20 cellular contexts compared by ENCODE assay signal in the genomic region with DNA sequence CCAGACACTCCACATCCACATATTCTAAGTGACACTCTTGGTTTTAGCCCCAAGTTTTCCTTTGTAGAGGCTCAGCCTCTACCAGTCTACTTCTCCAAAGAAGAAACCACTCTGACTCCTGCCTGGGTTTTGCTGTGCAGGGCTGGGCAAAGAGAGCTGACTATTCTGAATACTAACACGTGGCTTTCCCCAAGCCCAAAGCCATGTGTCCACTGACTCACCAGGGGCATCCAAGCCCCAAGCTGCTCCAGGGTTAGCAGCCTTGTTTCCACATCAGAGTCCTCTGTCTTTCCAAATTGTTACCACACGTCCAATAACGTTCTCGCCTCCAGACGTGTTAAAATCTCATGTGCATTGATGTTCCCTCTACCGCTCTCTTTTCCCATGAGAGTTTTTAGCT. TPM values are rescaled to one million over a fixed set of nuclear protein-coding genes. Genes with fewer than 3 reads are reported as not detected.
"Had no signal": no experiment of that assay in that cellular context is flagged by ENCODE, and none has a peak within 500 bp of the region (broad histone marks: within the 10 kb centered on the region; RNA-seq: fewer than 3 reads in every experiment).

No MANE protein-coding gene starts in this region.

- H3K36me3 ChIP-seq: colonic mucosa, heart right ventricle, prostate gland, right lobe of liver, spleen, stomach, thyroid gland had no signal

- H3K9me3 ChIP-seq: colonic mucosa, heart right ventricle, mucosa of descending colon, prostate gland, right lobe of liver, spleen, stomach, thyroid gland had no signal

- H3K4me3 ChIP-seq: colonic mucosa, heart right ventricle, mucosa of descending colon, prostate gland, right lobe of liver, spleen, stomach, thyroid gland had no signal

- ATAC-seq: activated T-helper 17 cell treated with anti-CD3 and anti-CD28 coated beads, Interleukin-2, amount 50 U/mL, for 72 hours; esophagus mucosa; mucosa of descending colon; natural killer cell; right lobe of liver had no signal

- H3K27me3 ChIP-seq: colonic mucosa, heart right ventricle, right lobe of liver, spleen, stomach, thyroid gland had no signal

- H3K4me1 ChIP-seq: colonic mucosa, heart right ventricle, prostate gland, right lobe of liver, spleen, stomach had no signal

- H3K27ac ChIP-seq: colonic mucosa, heart right ventricle, prostate gland, right lobe of liver, spleen, stomach, thyroid gland, VCaP had no signal

- DNase-seq: activated CD4-positive, alpha-beta T cell treated with anti-CD3 and anti-CD28 coated beads for 1 hour; activated CD4-positive, alpha-beta T cell treated with anti-CD3 and anti-CD28 coated beads, Interleukin-2, amount 50 U/mL, for 48 hours; activated naive CD4-positive, alpha-beta T cell treated with anti-CD3 and anti-CD28 coated beads, Interleukin-2, amount 10 ng/mL, durations not matched to agents 7 days and 5 days; amniotic stem cell; central memory CD4-positive, alpha-beta T cell; colonic mucosa; heart right ventricle; mucosa of descending colon; natural killer cell; nucleus accumbens; right lobe of liver; spleen; stomach had no signal

RNA-seq across cellular contexts. Expression of a gene that starts 8.7 kb away (rescaled TPM):
- total RNA-seq: activated T-helper 17 cell treated with anti-CD3 and anti-CD28 coated beads, Interleukin-2, amount 50 U/mL, for 72 hours; colonic mucosa; esophagus mucosa; frontal cortex; mucosa of descending colon; natural killer cell; right lobe of liver; SK-MEL-5; spleen; stomach had no signal
- polyA plus RNA-seq: heart right ventricle, spleen, stomach had no signal
